In genomic region chr3:17195192-17195611, GRCh38 we compare ENCODE assay signal across 8 cellular contexts.
DNase-seq lines count a peak whose midpoint lies in the region; ATAC-seq, FAIRE-seq and TF ChIP-seq lines count a peak whose summit lies in the region.

No MANE protein-coding gene starts in this region.

- intact Hi-C loops in left ventricle myocardium superior (cut with micrococcal nuclease) = no loop called here

- H3K27me3 ChIP-seq in DOHH2 (ENCODE audit: control insufficient read depth, low read length) (no peaks in the 10 kb centered on the region), OCI-LY1 (ENCODE audit: insufficient read depth, low read length) (no peaks in the 10 kb centered on the region)

- H3K4me2 ChIP-seq in DOHH2 (ENCODE audit: low read length) (peak overlapping the region; percentile 45), OCI-LY1 (ENCODE audit: low read length) (peak overlapping the region; percentile 47)

- H3K4me3 ChIP-seq in DOHH2 (ENCODE audit: low read length) = peak overlapping the region; percentile 22
- H3K4me3 ChIP-seq in OCI-LY1 (ENCODE audit: low read depth, low read length, poor library complexity, severe bottlenecking) = no peak overlapping the region

- peaks cover 6% of the 10 kb centered on the region for H3K4me1 Mint-ChIP-seq in mesothelial cell of epicardium

- H3K79me2 ChIP-seq in DOHH2 (ENCODE audit: control insufficient read depth, low read length) (no peaks in the 10 kb centered on the region), OCI-LY1 (ENCODE audit: insufficient read depth, low read length) (no peaks in the 10 kb centered on the region)

- no peaks in the 10 kb centered on the region for H3K36me3 ChIP-seq in DOHH2 (ENCODE audit: control insufficient read depth, low read length)
- no peaks in the 10 kb centered on the region for H3K36me3 ChIP-seq in OCI-LY1 (ENCODE audit: insufficient read depth, low read length)

- no peak overlapping the region for H3K27ac Mint-ChIP-seq in mesothelial cell of epicardium

- TF ChIP-seq CTCF in DOHH2 (IDR thresholded peaks at IDR 0.05; ENCODE audit: low read depth, low read length, poor library complexity, severe bottlenecking) (no peak), OCI-LY1 (IDR thresholded peaks at IDR 0.05; ENCODE audit: low read length) (no peak), mesothelial cell of epicardium (IDR thresholded peaks at IDR 0.05; ENCODE audit: unreplicated experiment) (no peak)

- H2AFZ ChIP-seq in OCI-LY1 (ENCODE audit: low read length) = no peak overlapping the region

- peaks cover 56% of the 10 kb centered on the region for H3K4me1 ChIP-seq in DOHH2 (ENCODE audit: control insufficient read depth, low read length)
- peaks cover 66% of the 10 kb centered on the region for H3K4me1 ChIP-seq in OCI-LY1 (ENCODE audit: insufficient read depth, low read length, severe bottlenecking)

- no peak overlapping the region for H3K4me3 Mint-ChIP-seq in mesothelial cell of epicardium

- no peaks in the 10 kb centered on the region for H4K20me1 ChIP-seq in DOHH2 (ENCODE audit: control insufficient read depth, insufficient read depth, low read depth, low read length)
- no peaks in the 10 kb centered on the region for H4K20me1 ChIP-seq in OCI-LY1 (ENCODE audit: insufficient read depth, low read length)

- DNase-seq in left ventricle myocardium superior = no peak
- no peak for DNase-seq in mesothelial cell of epicardium (ENCODE audit: low spot score in 2 of 2, unreplicated experiment in 2 of 2)
- DNase-seq in urothelium cell line (ENCODE audit: low spot score) = no peak
- no peak for DNase-seq in iPS-NIHi7 (ENCODE audit: extremely low spot score)

- ATAC-seq in GM19025 (IDR thresholded peaks at IDR 0.05; ENCODE audit: low read depth, unreplicated experiment) (peak; percentile 90), HG03064 (IDR thresholded peaks at IDR 0.05; ENCODE audit: low read depth, unreplicated experiment) (peak; percentile 88), left ventricle myocardium superior (peak; percentile 29)

- peaks cover 3% of the 10 kb centered on the region for H3K36me3 Mint-ChIP-seq in mesothelial cell of epicardium

- H3K9ac ChIP-seq in OCI-LY1 (ENCODE audit: low read length) = peak overlapping the region; percentile 49

- H3F3A ChIP-seq in DOHH2 (ENCODE audit: control insufficient read depth, insufficient read depth) = no peaks in the 10 kb centered on the region
- no peaks in the 10 kb centered on the region for H3F3A ChIP-seq in OCI-LY1 (ENCODE audit: insufficient read depth, low read length)

- H3K9me3 ChIP-seq in DOHH2 (ENCODE audit: control insufficient read depth, insufficient read depth, low read length) (no peaks in the 10 kb centered on the region), OCI-LY1 (ENCODE audit: low read length) (no peaks in the 10 kb centered on the region)

- peak overlapping the region; percentile 30 for H3K27ac ChIP-seq in DOHH2 (ENCODE audit: low read depth, low read length)
- peak overlapping the region; percentile 93 for H3K27ac ChIP-seq in OCI-LY1 (ENCODE audit: low read depth, low read length, poor library complexity, severe bottlenecking)

- H3K9me3 Mint-ChIP-seq in mesothelial cell of epicardium = no peaks in the 10 kb centered on the region

- H3K9me2 ChIP-seq in DOHH2 (replicated peaks; ENCODE audit: control insufficient read depth, low read length) (no peaks in the 10 kb centered on the region), OCI-LY1 (ENCODE audit: low read depth, low read length) (no peaks in the 10 kb centered on the region)

- H3K27me3 Mint-ChIP-seq in mesothelial cell of epicardium (ENCODE audit: low read depth) = no peaks in the 10 kb centered on the region

- no peak for FAIRE-seq in urothelium cell line (lab: Jason Lieb, UNC)

Comparison
In these comparisons a context has a peak if more than half of its experiments do, and no peak if none do; other contexts are left out.
1. ATAC-seq: peak in every context shown above with its lines; median percentile 90 in GM19025; 88 in HG03064; 29 in left ventricle myocardium superior.